In genomic region chr1:211698161-211699026, GRCh38 we compare ENCODE assay signal across 1 cellular context.
TF ChIP-seq lines count a peak whose summit lies in the region.

No MANE protein-coding gene starts in this region.

TF ChIP-seq in K562, 482 proteins besides CTCF, POLR2A, EP300 and RAD21 (continued from another document and continues in another):
- TF ChIP-seq AFF4 (CRISPR knock-in tag; IDR thresholded peaks at IDR 0.05) (0 out of 2 replicates have a peak, but pooled peaks have one; percentile 38), CBX3 (IDR thresholded peaks at IDR 0.05; ENCODE audit: borderline replicate concordance in 1 of 2, low read length in 2 of 2) (no peak; a peak in 1 of 3 replicates), HCFC1 (IDR thresholded peaks at IDR 0.05; ENCODE audit: low read depth, low read length) (peak; percentile 40; the same call in 1 of the 2 replicates), NFIX (CRISPR knock-in tag; IDR thresholded peaks at IDR 0.05; ENCODE audit: low read depth) (no peak), GATAD2B (IDR thresholded peaks at IDR 0.05; ENCODE audit: borderline replicate concordance) (no peak), MEIS2 (IDR thresholded peaks at IDR 0.05; ENCODE audit: partially characterized antibody) (no peak), AFF1 (IDR thresholded peaks at IDR 0.05; ENCODE audit: low read depth in 1 of 2, partially characterized antibody in 2 of 2) (no peak), NFE2L1 (tag; IDR thresholded peaks at IDR 0.05; ENCODE audit: borderline replicate concordance, low read depth) (no peak), MAFF (IDR thresholded peaks at IDR 0.05; ENCODE audit: low read length) (no peak), NR1H2 (CRISPR knock-in tag; IDR thresholded peaks at IDR 0.05) (no peak), DPF2 (IDR thresholded peaks at IDR 0.05) (no peak), ZNF589 (CRISPR knock-in tag; IDR thresholded peaks at IDR 0.05; ENCODE audit: low read depth) (no peak), ZNF197 (CRISPR knock-in tag; IDR thresholded peaks at IDR 0.05; ENCODE audit: low read depth) (no peak), GTF2F1 (IDR thresholded peaks at IDR 0.05; ENCODE audit: low read depth, low read length) (no peak), CHD1 (IDR thresholded peaks at IDR 0.05; ENCODE audit: low read length) (no peak), HES1 (IDR thresholded peaks at IDR 0.05; ENCODE audit: low read depth) (no peak), ZNF740 (CRISPR knock-in tag; IDR thresholded peaks at IDR 0.05) (no peak), ZNF740 (tag; IDR thresholded peaks at IDR 0.05) (no peak), POLR2B (IDR thresholded peaks at IDR 0.05; ENCODE audit: low read depth, partially characterized antibody) (no peak), ZNF184 (CRISPR knock-in tag; IDR thresholded peaks at IDR 0.05) (no peak), ARID3B (CRISPR knock-in tag; IDR thresholded peaks at IDR 0.05; ENCODE audit: borderline replicate concordance) (no peak), CTBP1 (IDR thresholded peaks at IDR 0.05; ENCODE audit: borderline replicate concordance) (peak; percentile 82; the same call in 1 of the 2 replicates), HINFP (tag; conservative IDR thresholded peaks at IDR 0.05; ENCODE audit: low read depth) (no peak), HIVEP1 (CRISPR knock-in tag; IDR thresholded peaks at IDR 0.05) (no peak), SRSF3 (IDR thresholded peaks at IDR 0.05; ENCODE audit: insufficient read depth, low read length) (no peak), GATAD2A (IDR thresholded peaks at IDR 0.05) (no peak), TCF15 (CRISPR knock-in tag; IDR thresholded peaks at IDR 0.05) (no peak), ZNF717 (CRISPR knock-in tag; IDR thresholded peaks at IDR 0.05) (no peak), HNRNPH1 (optimal IDR thresholded peaks at IDR 0.05; ENCODE audit: low read depth, low read length) (no peak), KLF13 (tag; IDR thresholded peaks at IDR 0.05; ENCODE audit: borderline replicate concordance, low read depth) (peak; percentile 42; the same call in 1 of the 2 replicates), TFAM (CRISPR knock-in tag; conservative IDR thresholded peaks at IDR 0.05) (no peak), ZNF23 (CRISPR knock-in tag; IDR thresholded peaks at IDR 0.05) (no peak), SMAD4 (CRISPR knock-in tag; conservative IDR thresholded peaks at IDR 0.05) (peak; percentile 58), SETDB1 (IDR thresholded peaks at IDR 0.05; ENCODE audit: low read length) (no peak), FUS (optimal IDR thresholded peaks at IDR 0.05; ENCODE audit: low read depth, low read length) (no peak), TBL1XR1 (IDR thresholded peaks at IDR 0.05; ENCODE audit: low read length in 2 of 2) (peak in 1 of 2 experiments; percentile 21; a peak in 1 of 4 replicates), ZNF282 (CRISPR knock-in tag; IDR thresholded peaks at IDR 0.05) (no peak), POU5F1 (IDR thresholded peaks at IDR 0.05; ENCODE audit: borderline replicate concordance, low read depth, low read length, partially characterized antibody) (no peak), SLC30A9 (CRISPR knock-in tag; IDR thresholded peaks at IDR 0.05) (no peak), ATF2 (CRISPR knock-in tag; IDR thresholded peaks at IDR 0.05) (no peak), ZBTB43 (CRISPR knock-in tag; IDR thresholded peaks at IDR 0.05) (no peak), ZNF316 (IDR thresholded peaks at IDR 0.05) (no peak), KDM4B (IDR thresholded peaks at IDR 0.05; ENCODE audit: borderline replicate concordance in 2 of 2, low read depth in 1 of 2) (no peak), THRB (CRISPR knock-in tag; conservative IDR thresholded peaks at IDR 0.05) (0 out of 2 replicates have a peak, but pooled peaks have one; percentile 45)
